Comparison of ENCODE assay signal across 1 cellular context in genomic region chr3:192897005-192897404, GRCh38.
TF ChIP-seq lines count a peak whose summit lies in the region.

No MANE protein-coding gene starts in this region.

TF ChIP-seq in IMR-90, 13 proteins besides CTCF, POLR2A, EP300 and RAD21:
- TF ChIP-seq CHD1 (IDR thresholded peaks at IDR 0.05; ENCODE audit: low read depth, low read length) (no peak), MXI1 (IDR thresholded peaks at IDR 0.05; ENCODE audit: borderline replicate concordance, low read depth, low read length) (no peak), SMC3 (IDR thresholded peaks at IDR 0.05; ENCODE audit: low read depth, low read length) (no peak), USF2 (IDR thresholded peaks at IDR 0.05; ENCODE audit: low read depth, low read length) (no peak), RCOR1 (IDR thresholded peaks at IDR 0.05; ENCODE audit: insufficient replicate concordance, low read length) (no peak), NFE2L2 (IDR thresholded peaks at IDR 0.05; ENCODE audit: low read depth, low read length) (no peak), RFX5 (IDR thresholded peaks at IDR 0.05; ENCODE audit: low read depth, low read length) (no peak), BHLHE40 (IDR thresholded peaks at IDR 0.05; ENCODE audit: low read depth, low read length) (no peak), CEBPB (IDR thresholded peaks at IDR 0.05; ENCODE audit: low read depth, low read length) (no peak), MAFK (IDR thresholded peaks at IDR 0.05; ENCODE audit: low read depth, low read length) (no peak), MAZ (IDR thresholded peaks at IDR 0.05; ENCODE audit: borderline replicate concordance, low read depth, low read length) (no peak), FOS (IDR thresholded peaks at IDR 0.05; ENCODE audit: low read depth, low read length) (no peak)
- TF ChIP-seq, protein P1, sequence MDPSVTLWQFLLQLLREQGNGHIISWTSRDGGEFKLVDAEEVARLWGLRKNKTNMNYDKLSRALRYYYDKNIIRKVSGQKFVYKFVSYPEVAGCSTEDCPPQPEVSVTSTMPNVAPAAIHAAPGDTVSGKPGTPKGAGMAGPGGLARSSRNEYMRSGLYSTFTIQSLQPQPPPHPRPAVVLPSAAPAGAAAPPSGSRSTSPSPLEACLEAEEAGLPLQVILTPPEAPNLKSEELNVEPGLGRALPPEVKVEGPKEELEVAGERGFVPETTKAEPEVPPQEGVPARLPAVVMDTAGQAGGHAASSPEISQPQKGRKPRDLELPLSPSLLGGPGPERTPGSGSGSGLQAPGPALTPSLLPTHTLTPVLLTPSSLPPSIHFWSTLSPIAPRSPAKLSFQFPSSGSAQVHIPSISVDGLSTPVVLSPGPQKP (IDR thresholded peaks at IDR 0.05; ENCODE audit: borderline replicate concordance, low read depth, low read length), result no peak
